ENCODE assay signal across 30 cellular contexts in genomic region chr1:84587099-84587498, GRCh38.
"Had no signal": no experiment of that assay in that cellular context is flagged by ENCODE, and none has a peak within 500 bp of the region (broad histone marks: within the 10 kb centered on the region; RNA-seq: fewer than 3 reads in every experiment).

No MANE protein-coding gene starts in this region.

- H3K4me1 ChIP-seq: adrenal gland, ascending aorta had no signal

- H3K27me3 ChIP-seq: adrenal gland, ascending aorta, cardiac muscle cell had no signal

- ATAC-seq: activated CD8-positive, alpha-beta T cell treated with anti-CD3 and anti-CD28 coated beads for 36 hours; activated naive CD4-positive, alpha-beta T cell treated with anti-CD3 and anti-CD28 coated beads, Interleukin-2, amount 50 U/mL, for 72 hours; activated T-cell treated with anti-CD3 and anti-CD28 coated beads, Interleukin-2, amount 50 U/mL, for 4 hours; activated T-cell treated with anti-CD3 and anti-CD28 coated beads, Interleukin-2, amount 50 U/mL, for 72 hours; activated T-helper 17 cell treated with anti-CD3 and anti-CD28 coated beads, Interleukin-2, amount 50 U/mL, for 72 hours had no signal

- H3K36me3 ChIP-seq: adrenal gland, ascending aorta, cardiac muscle cell had no signal

- H3K9me3 ChIP-seq: adrenal gland, ascending aorta had no signal

- H3K27ac ChIP-seq: adrenal gland, ascending aorta, cardiac muscle cell, VCaP had no signal

- H3K4me3 ChIP-seq: adrenal gland, ascending aorta, cardiac muscle cell had no signal

- DNase-seq: activated B cell treated with CpG ODN at 0.5 μM for 24 hours; activated CD4-positive, alpha-beta memory T cell treated with anti-CD3 and anti-CD28 coated beads for 36 hours; activated CD4-positive, alpha-beta T cell treated with anti-CD3 and anti-CD28 coated beads for 4 hours; activated CD4-positive, alpha-beta T cell treated with anti-CD3 and anti-CD28 coated beads, Interleukin-2, amount 10 ng/mL, durations not matched to agents 24 days and 14 days; activated CD4-positive, alpha-beta T cell treated with anti-CD3 and anti-CD28 coated beads, Interleukin-2, amount 50 U/mL, for 1 hour; activated CD4-positive, alpha-beta T cell treated with anti-CD3 and anti-CD28 coated beads, Interleukin-2, amount 50 U/mL, for 4 hours; activated CD4-positive, CD25-positive, alpha-beta regulatory T cell treated with anti-CD3 and anti-CD28 coated beads, Interleukin-2, amount 50 U/mL, for 72 hours; activated CD8-positive, alpha-beta memory T cell treated with anti-CD3 and anti-CD28 coated beads, Interleukin-2, amount 50 U/mL, for 4 hours; activated CD8-positive, alpha-beta T cell treated with anti-CD3 and anti-CD28 coated beads for 36 hours; activated effector memory CD4-positive, alpha-beta T cell treated with anti-CD3 and anti-CD28 coated beads, Interleukin-2, amount 50 U/mL, for 16 hours; activated gamma-delta T cell treated with Interleukin-2 at 50 U/mL for 16 hours; activated naive CD4-positive, alpha-beta T cell; activated naive CD4-positive, alpha-beta T cell treated with anti-CD3 and anti-CD28 coated beads for 36 hours; activated naive CD4-positive, alpha-beta T cell treated with anti-CD3 and anti-CD28 coated beads, Interleukin-2, amount 50 U/mL, for 16 hours; activated naive CD8-positive, alpha-beta T cell treated with anti-CD3 and anti-CD28 coated beads for 36 hours; activated T-cell treated with anti-CD3 and anti-CD28 coated beads for 4 hours; activated T-cell treated with anti-CD3 and anti-CD28 coated beads, Interleukin-2, amount 50 U/mL, for 1 hour; activated T-cell treated with anti-CD3 and anti-CD28 coated beads, Interleukin-2, amount 50 U/mL, for 4 hours; activated T-cell treated with anti-CD3 and anti-CD28 coated beads, Interleukin-2, amount 50 U/mL, for 72 hours; adrenal gland; amniotic stem cell; caudate nucleus; T-helper 1 cell; T-helper 2 cell; T-helper 9 cell had no signal
